In genomic region chr16:82859638-82860037, GRCh38 we compare ENCODE assay signal across 26 cellular contexts.
"Had no signal": no experiment of that assay in that cellular context is flagged by ENCODE, and none has a peak within 500 bp of the region (broad histone marks: within the 10 kb centered on the region; RNA-seq: fewer than 3 reads in every experiment).

No MANE protein-coding gene starts in this region.

- H3K27ac ChIP-seq: left lung, lower lobe of right lung, pancreas, prostate gland, sigmoid colon, spleen, suprapubic skin, thoracic aorta, tibial artery, upper lobe of right lung had no signal

- H3K9me3 ChIP-seq: left lung, lower lobe of right lung, pancreas, prostate gland, sigmoid colon, suprapubic skin, thoracic aorta, tibial artery, upper lobe of right lung had no signal

- H3K27me3 ChIP-seq: left lung, pancreas, sigmoid colon, spleen, suprapubic skin, tibial artery, upper lobe of right lung had no signal

- ATAC-seq: left cardiac atrium; left lung; lower lobe of right lung; naive thymus-derived CD8-positive, alpha-beta T cell; pancreas; right cardiac atrium; stimulated activated effector memory CD8-positive, alpha-beta T cell treated with anti-CD3 and anti-CD28 coated beads, Interleukin-12 subunit alpha, Interleukin-12 subunit beta, amount 100 ng/mL, for 72 hours; upper lobe of right lung had no signal

- H3K4me3 ChIP-seq: left lung, lower lobe of right lung, pancreas, prostate gland, sigmoid colon, spleen, suprapubic skin, thoracic aorta, tibial artery, upper lobe of right lung had no signal

- H3K4me1 ChIP-seq: left lung, lower lobe of right lung, pancreas, prostate gland, spleen, suprapubic skin, tibial artery, upper lobe of right lung had no signal

- H3K36me3 ChIP-seq: left lung, lower lobe of right lung, pancreas, prostate gland, sigmoid colon, spleen, suprapubic skin, thoracic aorta, upper lobe of right lung had no signal

- FAIRE-seq: keratinocyte, pancreas, small intestine, urothelium cell line had no signal

- DNase-seq: kidney glomerular epithelial cell; left cardiac atrium; left lung; lower lobe of right lung; mammary epithelial cell; mesenchymal stem cell; naive thymus-derived CD8-positive, alpha-beta T cell; nucleus accumbens; pancreas; posterior cingulate gyrus; retina; right cardiac atrium; sigmoid colon; small intestine; spleen; stimulated activated CD4-positive, alpha-beta T cell treated with anti-CD3 and anti-CD28 coated beads, Interleukin-4, amount 100 ng/mL, for 24 hours; stimulated activated naive CD4-positive, alpha-beta T cell; tibial artery; trophoblast cell; upper lobe of right lung had no signal
